Comparison of ENCODE assay signal across 18 cellular contexts in the genomic region with DNA sequence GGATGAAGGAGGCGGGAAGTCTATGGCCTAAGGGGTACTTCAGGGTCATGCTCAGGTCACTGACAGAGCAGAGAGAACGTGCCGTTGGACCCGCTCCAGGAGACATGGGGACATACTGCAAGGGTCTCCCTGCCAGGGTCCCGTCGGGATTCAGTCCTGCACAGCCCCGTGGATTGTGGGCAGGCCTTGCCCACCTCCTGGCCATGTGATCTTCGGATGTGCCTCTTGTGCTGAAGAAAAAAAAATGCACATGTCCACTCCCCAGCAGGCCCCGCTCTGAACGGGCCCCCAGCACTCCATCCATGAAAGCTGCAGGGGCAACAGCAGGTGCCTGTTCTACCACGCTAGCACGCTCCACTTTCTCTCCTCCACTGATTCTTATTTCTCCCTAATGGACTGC. TPM values are rescaled to one million over a fixed set of nuclear protein-coding genes. Genes with fewer than 3 reads are reported as not detected.
DNase-seq lines count a peak whose midpoint lies in the region; ATAC-seq and TF ChIP-seq lines count a peak whose summit lies in the region.
"Had no signal": no experiment of that assay in that cellular context is flagged by ENCODE, and none has a peak within 500 bp of the region (broad histone marks: within the 10 kb centered on the region; RNA-seq: fewer than 3 reads in every experiment).

No MANE protein-coding gene starts in this region.

- H2BK15ac ChIP-seq in neuronal stem cell (ENCODE audit: low read length) = no peak overlapping the region

- H2AK5ac ChIP-seq in neuronal stem cell (ENCODE audit: low read depth, low read length) = no peak overlapping the region

- WGBS in heart right ventricle, 2 donors = 76 to 80% methylated on average over 12 of the region's 12 CpGs
- no CpG with 5 or more reads among the region's 12 CpGs for WGBS in neuronal stem cell (ENCODE audit: extremely low coverage in 2 of 2, insufficient read length in 2 of 2, insufficient replicate concordance in 1 of 2), 2 donors

- ATAC-seq in heart right ventricle (peak in 6 of 8 donors; percentile 11 to 51 (median 26)), left cardiac atrium (no peak)
- no peak for ATAC-seq in activated CD8-positive, alpha-beta T cell treated with anti-CD3 and anti-CD28 coated beads for 36 hours
- ATAC-seq: CD8-positive, alpha-beta T cell had no signal

- H3K4me3 ChIP-seq in heart right ventricle = no peak overlapping the region
- H3K4me3 ChIP-seq in SJSA1 = no peak overlapping the region
- H3K4me3 ChIP-seq in neuronal stem cell (ENCODE audit: low read length in 2 of 2) = no peak overlapping the region
- H3K4me3 ChIP-seq: BLaER1 had no signal

- no peak overlapping the region for H3K14ac ChIP-seq in neuronal stem cell (ENCODE audit: low read length)

- H2BK12ac ChIP-seq in neuronal stem cell (ENCODE audit: low read length) = no peak overlapping the region

- intact Hi-C loops in heart right ventricle (cut with DNase I) (no loop called here), left cardiac atrium (cut with DNase I) (no loop called here), CD14-positive monocyte (cut with micrococcal nuclease) (no loop called here)
- intact Hi-C loops in activated CD8-positive, alpha-beta T cell treated with anti-CD3 and anti-CD28 coated beads for 36 hours (cut with micrococcal nuclease) = no loop called here

- no peak for DNase-seq in heart right ventricle
- no peak for DNase-seq in left cardiac atrium
- DNase-seq in SJSA1 (ENCODE audit: low read depth in 1 of 2, low spot score in 2 of 2) = no peak
- DNase-seq in endothelial cell (ENCODE audit: low spot score) = no peak
- DNase-seq in neuronal stem cell (ENCODE audit: low spot score) = no peak
- DNase-seq in CD14-positive monocyte (ENCODE audit: low spot score) = no peak
- DNase-seq in activated CD8-positive, alpha-beta T cell treated with anti-CD3 and anti-CD28 coated beads for 36 hours = no peak
- DNase-seq: 8988T; ACHN; BE2C; C1 segment of cervical spinal cord; Caco-2; Calu3; CD4-positive, alpha-beta T cell; CD8-positive, alpha-beta T cell; DMS79 treated with DMSO at 0.1 percent for 48 hours; GF-D8 had no signal

- no peaks in the 10 kb centered on the region for H3K36me3 Mint-ChIP-seq in endothelial cell (ENCODE audit: low read depth, unreplicated experiment)
- H3K36me3 Mint-ChIP-seq in CD14-positive monocyte = no peaks in the 10 kb centered on the region
- H3K36me3 Mint-ChIP-seq in activated CD8-positive, alpha-beta T cell treated with anti-CD3 and anti-CD28 coated beads for 36 hours (ENCODE audit: low read depth) = no peaks in the 10 kb centered on the region
- H3K36me3 Mint-ChIP-seq: CD8-positive, alpha-beta T cell had no signal

- TF ChIP-seq CTCF in heart right ventricle (IDR thresholded peaks at IDR 0.05) = no peak
- TF ChIP-seq CTCF in endothelial cell (IDR thresholded peaks at IDR 0.05; ENCODE audit: unreplicated experiment) = no peak
- no peak for TF ChIP-seq CTCF in CD14-positive monocyte (IDR thresholded peaks at IDR 0.05)
- TF ChIP-seq CTCF in activated CD8-positive, alpha-beta T cell treated with anti-CD3 and anti-CD28 coated beads for 36 hours (IDR thresholded peaks at IDR 0.05) = no peak

- no peak overlapping the region for H2BK120ac ChIP-seq in neuronal stem cell (ENCODE audit: low read depth, low read length)

- no peak overlapping the region for H3K18ac ChIP-seq in neuronal stem cell (ENCODE audit: low read length)

- no peaks in the 10 kb centered on the region for H3K36me3 ChIP-seq in heart right ventricle
- H3K36me3 ChIP-seq in SJSA1 = no peaks in the 10 kb centered on the region; the same call in 1 of the 2 replicates
- H3K36me3 ChIP-seq in neuronal stem cell (replicated peaks in 1 of 2; ENCODE audit: control insufficient read depth in 2 of 2, insufficient read depth in 2 of 2, low read length in 2 of 2) = peaks cover 13 to 71% of the 10 kb centered on the region in 2 donors

- no peak overlapping the region for H3K9ac ChIP-seq in neuronal stem cell (ENCODE audit: low read depth, low read length, poor library complexity)
- H3K9ac ChIP-seq: BLaER1 had no signal

- H3K4me2 ChIP-seq in neuronal stem cell (ENCODE audit: insufficient read depth, low read length, poor library complexity, severe bottlenecking) = no peak overlapping the region
- H3K4me2 ChIP-seq: BLaER1 had no signal

- no peak overlapping the region for H3K4ac ChIP-seq in neuronal stem cell (ENCODE audit: low read length)

- H3K4me1 ChIP-seq in heart right ventricle (peaks cover 0 to 19% (median 0%) of the 10 kb centered on the region in 9 donors), SJSA1 (replicated peaks) (peaks cover 55% of the 10 kb centered on the region), neuronal stem cell (ENCODE audit: control insufficient read depth in 2 of 2, insufficient read depth in 1 of 2, low read depth in 1 of 2, low read length in 2 of 2) (peaks cover 12 to 17% of the 10 kb centered on the region in 2 donors)
- H3K4me1 ChIP-seq: BE2C, Caco-2 had no signal

- no peak overlapping the region for H4K91ac ChIP-seq in neuronal stem cell (ENCODE audit: low read depth, low read length, poor library complexity)

- no peaks in the 10 kb centered on the region for H3K9me3 ChIP-seq in heart right ventricle
- H3K9me3 ChIP-seq in SJSA1 (replicated peaks) = no peaks in the 10 kb centered on the region
- peaks cover 0 to 12% of the 10 kb centered on the region in 2 donors for H3K9me3 ChIP-seq in neuronal stem cell (replicated peaks in 1 of 2; ENCODE audit: control insufficient read depth in 2 of 2, insufficient read depth in 1 of 2, low read depth in 1 of 2, low read length in 2 of 2)
- H3K9me3 ChIP-seq: BE2C, BLaER1, Caco-2 had no signal

- H3K27ac Mint-ChIP-seq in endothelial cell (ENCODE audit: unreplicated experiment) (no peak overlapping the region), CD14-positive monocyte (peak overlapping the region in 1 of 7 donors; percentile 9)
- no peak overlapping the region for H3K27ac Mint-ChIP-seq in activated CD8-positive, alpha-beta T cell treated with anti-CD3 and anti-CD28 coated beads for 36 hours
- H3K27ac Mint-ChIP-seq: CD4-positive, alpha-beta T cell; CD8-positive, alpha-beta T cell had no signal

- no peaks in the 10 kb centered on the region for H3K79me1 ChIP-seq in neuronal stem cell (ENCODE audit: low read depth, low read length)

- POLR2A ChIA-PET in activated CD8-positive, alpha-beta T cell treated with anti-CD3 and anti-CD28 coated beads for 36 hours (lab: Charles Lee) = no interaction called here

- H3K27me3 ChIP-seq in heart right ventricle = no peaks in the 10 kb centered on the region
- no peaks in the 10 kb centered on the region for H3K27me3 ChIP-seq in SJSA1 (replicated peaks)
- no peaks in the 10 kb centered on the region for H3K27me3 ChIP-seq in neuronal stem cell (ENCODE audit: control insufficient read depth in 3 of 3, insufficient read depth in 3 of 3, low read depth in 1 of 3, low read length in 3 of 3)
- H3K27me3 ChIP-seq: BE2C, BLaER1 had no signal

- H4K8ac ChIP-seq in neuronal stem cell (ENCODE audit: low read depth, low read length) = no peak overlapping the region

- H3K9me3 Mint-ChIP-seq in endothelial cell (ENCODE audit: unreplicated experiment) (no peaks in the 10 kb centered on the region), CD14-positive monocyte (peaks cover 0 to 2% (median 0%) of the 10 kb centered on the region in 7 donors)
- no peaks in the 10 kb centered on the region for H3K9me3 Mint-ChIP-seq in activated CD8-positive, alpha-beta T cell treated with anti-CD3 and anti-CD28 coated beads for 36 hours
- H3K9me3 Mint-ChIP-seq: CD4-positive, alpha-beta T cell; CD8-positive, alpha-beta T cell had no signal

- no peak overlapping the region for H2AFZ ChIP-seq in neuronal stem cell (ENCODE audit: low read length)

- H3K4me3 Mint-ChIP-seq in endothelial cell (ENCODE audit: unreplicated experiment) (peak overlapping the region; percentile 49), CD14-positive monocyte (no peak overlapping the region)
- no peak overlapping the region for H3K4me3 Mint-ChIP-seq in activated CD8-positive, alpha-beta T cell treated with anti-CD3 and anti-CD28 coated beads for 36 hours
- H3K4me3 Mint-ChIP-seq: CD4-positive, alpha-beta T cell; CD8-positive, alpha-beta T cell had no signal

- CTCF ChIA-PET in activated CD8-positive, alpha-beta T cell treated with anti-CD3 and anti-CD28 coated beads for 36 hours (lab: Charles Lee) = no interaction called here

- no peak overlapping the region for H3K23ac ChIP-seq in neuronal stem cell (ENCODE audit: low read depth, low read length, poor library complexity)

- H3K27ac ChIP-seq in heart right ventricle = peak overlapping the region in 2 of 10 donors; percentile 64 to 81
- 0 out of 2 replicates have a peak overlapping the region, but pooled peaks have one; percentile 31 for H3K27ac ChIP-seq in SJSA1
- H3K27ac ChIP-seq in neuronal stem cell (replicated peaks; ENCODE audit: low read length) = no peak overlapping the region
- H3K27ac ChIP-seq: BLaER1 had no signal

- H3K4me1 Mint-ChIP-seq in endothelial cell (ENCODE audit: unreplicated experiment) (peaks cover 5% of the 10 kb centered on the region), CD14-positive monocyte (no peaks in the 10 kb centered on the region)
- H3K4me1 Mint-ChIP-seq in activated CD8-positive, alpha-beta T cell treated with anti-CD3 and anti-CD28 coated beads for 36 hours (ENCODE audit: low read depth) = no peaks in the 10 kb centered on the region

- H2BK5ac ChIP-seq in neuronal stem cell (ENCODE audit: low read length) = peak overlapping the region; percentile 4

- H3K27me3 Mint-ChIP-seq in endothelial cell (ENCODE audit: unreplicated experiment) = peaks cover 3% of the 10 kb centered on the region
- H3K27me3 Mint-ChIP-seq in CD14-positive monocyte (ENCODE audit: low read depth in 3 of 3) = peaks cover 6 to 15% (median 10%) of the 10 kb centered on the region in 3 donors
- H3K27me3 Mint-ChIP-seq in activated CD8-positive, alpha-beta T cell treated with anti-CD3 and anti-CD28 coated beads for 36 hours = peaks cover 1% of the 10 kb centered on the region

RNA-seq across cellular contexts. Expression of gene ST8SIA2, which starts 22.9 kb away (rescaled TPM):
- total RNA-seq in heart right ventricle (10 to 100 TPM in 2 of 10 donors, 1 to 10 TPM in 6, under 1 TPM in 2; 0.41 to 12.2 (median 4.7) TPM), left cardiac atrium (under 1 TPM; 0.24 to 0.31 TPM), endothelial cell (ENCODE audit: unreplicated experiment) (4.1 TPM)
- polyA plus RNA-seq in heart right ventricle (1 to 10 TPM in 1 of 2 donors, under 1 TPM in 1; 0.23 to 1.2 TPM), CD14-positive monocyte (not detected)
- 3.9 and 5.7 TPM in 2 replicates for total RNA-seq in SJSA1 (2014; rRNA removed; shearing (Covaris generic))
- polyA plus RNA-seq in neuronal stem cell (2013, experiment 1 of 2) = 10.1 TPM
- polyA plus RNA-seq in neuronal stem cell (2013, experiment 2 of 2) = 10.0 TPM
- total RNA-seq in activated CD8-positive, alpha-beta T cell treated with anti-CD3 and anti-CD28 coated beads for 36 hours = not detected
- total RNA-seq: Caco-2; Calu3; CD4-positive, alpha-beta T cell; CD8-positive, alpha-beta T cell had no signal

Comparison
In these comparisons a context has a peak if more than half of its experiments do, and no peak if none do; other contexts are left out.
1. ATAC-seq: peak in heart right ventricle (6 of 8); none in left cardiac atrium (0 of 2) and activated CD8-positive, alpha-beta T cell treated with anti-CD3 and anti-CD28 coated beads for 36 hours (single experiment).